21 cellular contexts compared by ENCODE assay signal in genomic region chr17:54111576-54111975, GRCh38.
"Had no signal": no experiment of that assay in that cellular context is flagged by ENCODE, and none has a peak within 500 bp of the region (broad histone marks: within the 10 kb centered on the region; RNA-seq: fewer than 3 reads in every experiment).

No MANE protein-coding gene starts in this region.

- DNase-seq: colonic mucosa; cortex of kidney; effector CD8-positive, alpha-beta T cell; effector memory CD8-positive, alpha-beta T cell; endodermal cell; erythroblast; esophagus squamous epithelium; foreskin fibroblast; foreskin melanocyte; gastrocnemius medialis; glutamatergic neuron; heart right ventricle; hippocampal formation; islet precursor cell; kidney; left cardiac atrium; left lung; left ventricle myocardium superior; lower lobe of right lung; mesenchymal stem cell had no signal

- ATAC-seq: effector memory CD8-positive, alpha-beta T cell; esophagus mucosa; gastrocnemius medialis; heart right ventricle; left cardiac atrium; left lung; left ventricle myocardium superior; lower lobe of right lung had no signal
